In genomic region chr1:149887456-149888159, GRCh38 we compare ENCODE assay signal across 8 cellular contexts. TPM values are rescaled to one million over a fixed set of nuclear protein-coding genes. Genes with fewer than 3 reads are reported as not detected.
DNase-seq lines count a peak whose midpoint lies in the region; TF ChIP-seq lines count a peak whose summit lies in the region.

No MANE protein-coding gene starts in this region.

- H3K4me1 ChIP-seq in SJSA1 (replicated peaks) (peaks cover 19% of the 10 kb centered on the region), testis (peaks cover 5% of the 10 kb centered on the region)

- intact Hi-C loops in testis (cut with DNase I; ENCODE audit: low total_unique reads) = no loop called here

- peak; percentile 36 for TF ChIP-seq POLR2A in testis (IDR thresholded peaks at IDR 0.05)

- peak overlapping the region; percentile 80 for H3K27ac ChIP-seq in SJSA1
- H3K27ac ChIP-seq in testis = peak overlapping the region; percentile 97 to 100

- POLR2A ChIA-PET in HEK293T (lab: Yijun Ruan, JAX) = interaction anchor here (0.7 to 5.4 kb wide), 46 partner anchors 9 to 692 kb away, joined by 3 to 133 read pairs (median 5); partner anchors contain the start of genes BOLA1, MCL1, MTMR11 and OTUD7B

- peak; percentile 95 for DNase-seq in GM04503 (ENCODE audit: low read depth)
- peak; percentile 76 for DNase-seq in HEK293T (ENCODE audit: extremely low spot score)
- DNase-seq in MV-4-11 (lab: John Stamatoyannopoulos, UW) = peak; percentile 100
- peak in 1 of 2 experiments; percentile 91 for DNase-seq in SJSA1 (ENCODE audit: low read depth in 1 of 2, low spot score in 2 of 2)
- DNase-seq in activated naive CD4-positive, alpha-beta T cell treated with Interleukin-2 at 50 U/mL for 16 hours = peak; percentile 71
- DNase-seq in glomerular endothelial cell (ENCODE audit: extremely low read depth, low read depth, low spot score) = peak; percentile 97
- DNase-seq in nucleus accumbens (lab: John Stamatoyannopoulos, UW) = peak; percentile 32 to 98 (median 82)
- peak; percentile 96 for DNase-seq in testis

- H3K27me3 ChIP-seq in SJSA1 (replicated peaks) = no peaks in the 10 kb centered on the region
- H3K27me3 ChIP-seq in testis = no peaks in the 10 kb centered on the region

- H3K4me3 ChIP-seq in SJSA1 (peak overlapping the region; percentile 46), testis (peak overlapping the region; percentile 69 to 86)

- H3K36me3 ChIP-seq in SJSA1 (no peaks in the 10 kb centered on the region), testis (ENCODE audit: low read depth, missing control alignments) (no peaks in the 10 kb centered on the region)

- CTCF ChIA-PET in HEK293T (lab: Yijun Ruan, JAX) = interaction anchor here (0.6 to 1.0 kb wide), 3 partner anchors 54 to 758 kb away, joined by 3 read pairs; no protein-coding TSS in a partner anchor

- H3K9me3 ChIP-seq in SJSA1 (replicated peaks) (no peaks in the 10 kb centered on the region), testis (no peaks in the 10 kb centered on the region)

- WGBS in testis, 2 donors = 0% methylated on average over 44 to 46 of the region's 46 CpGs

- peak in 1 of 3 experiments; percentile 3 for TF ChIP-seq CTCF in testis (IDR thresholded peaks at IDR 0.05)

TF ChIP-seq in HEK293T, 16 proteins besides CTCF, POLR2A, EP300 and RAD21:
- TF ChIP-seq NFRKB (IDR thresholded peaks at IDR 0.05) (no peak), L3MBTL2 (conservative IDR thresholded peaks at IDR 0.05) (peak; percentile 26; the same call in 1 of the 2 replicates), FOXK2 (IDR thresholded peaks at IDR 0.05) (no peak), ARNT (IDR thresholded peaks at IDR 0.05) (no peak), HDGF (IDR thresholded peaks at IDR 0.05; ENCODE audit: borderline replicate concordance) (no peak), PKNOX1 (IDR thresholded peaks at IDR 0.05) (peak; percentile 15), LEF1 (IDR thresholded peaks at IDR 0.05; ENCODE audit: borderline replicate concordance) (no peak)

RNA-seq across cellular contexts. Expression of gene BOLA1, which starts 11.8 kb away (rescaled TPM):
- total RNA-seq in SJSA1 (2014; rRNA removed; shearing (Covaris generic)) = 9.8 and 12.3 TPM in 2 replicates
- total RNA-seq in glomerular endothelial cell = 14.2 and 15.0 TPM in 2 replicates
- total RNA-seq in testis = 10 to 100 TPM; 30.6 to 33.5 TPM
- polyA plus RNA-seq in testis (ENCODE audit: insufficient read depth, low read depth, low replicate concordance) = 16.7 TPM

RNA-seq across cellular contexts. Expression of gene SV2A, which starts 30.0 kb away (rescaled TPM):
- 16.6 and 17.8 TPM in 2 replicates for total RNA-seq in SJSA1 (2014; rRNA removed; shearing (Covaris generic))
- total RNA-seq in glomerular endothelial cell = 1.8 and 2.6 TPM in 2 replicates
- 1 to 10 TPM; 1.4 to 1.7 TPM for total RNA-seq in testis
- polyA plus RNA-seq in testis (ENCODE audit: insufficient read depth, low read depth, low replicate concordance) = 2.3 TPM

RNA-seq across cellular contexts. Expression of gene SF3B4, which starts 40.0 kb away (rescaled TPM):
- 5.7 and 16.4 TPM in 2 replicates for total RNA-seq in SJSA1 (2014; rRNA removed; shearing (Covaris generic))
- total RNA-seq in glomerular endothelial cell (13.0 and 20.0 TPM in 2 replicates), testis (10 to 100 TPM; 30.2 to 32.1 TPM)
- polyA plus RNA-seq in testis (ENCODE audit: insufficient read depth, low read depth, low replicate concordance) = 121 TPM

RNA-seq across cellular contexts. Expression of gene MTMR11, which starts 49.1 kb away (rescaled TPM):
- 2.1 and 6.4 TPM in 2 replicates for total RNA-seq in SJSA1 (2014; rRNA removed; shearing (Covaris generic))
- total RNA-seq in glomerular endothelial cell = 2.2 and 5.4 TPM in 2 replicates
- 10 to 100 TPM; 39.8 to 50.4 TPM for total RNA-seq in testis
- 20.5 TPM for polyA plus RNA-seq in testis (ENCODE audit: insufficient read depth, low read depth, low replicate concordance)
